ENCODE assay signal across 2 cellular contexts in genomic region chr3:10666621-10667020, GRCh38.
TF ChIP-seq lines count a peak whose summit lies in the region.

No MANE protein-coding gene starts in this region.

TF ChIP-seq in SK-N-SH, 30 proteins besides CTCF, POLR2A, EP300 and RAD21 (continued from another document):
- TF ChIP-seq USF2 (IDR thresholded peaks at IDR 0.05; ENCODE audit: borderline replicate concordance, low read depth, low read length) (no peak), TAF1 (IDR thresholded peaks at IDR 0.05; ENCODE audit: borderline replicate concordance, low read depth, low read length) (no peak), PBX3 (IDR thresholded peaks at IDR 0.05) (no peak), NFIC (IDR thresholded peaks at IDR 0.05; ENCODE audit: borderline replicate concordance) (no peak), REST (IDR thresholded peaks at IDR 0.05; ENCODE audit: low read depth, low read length) (no peak), NRF1 (IDR thresholded peaks at IDR 0.05; ENCODE audit: low read depth, low read length) (no peak), TEAD4 (IDR thresholded peaks at IDR 0.05; ENCODE audit: borderline replicate concordance, insufficient read depth) (no peak), CHD2 (IDR thresholded peaks at IDR 0.05; ENCODE audit: low read length, partially characterized antibody) (no peak), TCF12 (IDR thresholded peaks at IDR 0.05) (no peak), YY1 (IDR thresholded peaks at IDR 0.05; ENCODE audit: low read depth) (no peak), FOSL2 (IDR thresholded peaks at IDR 0.05; ENCODE audit: borderline replicate concordance, low read depth) (no peak), GABPA (IDR thresholded peaks at IDR 0.05; ENCODE audit: low read depth) (no peak), MEF2A (IDR thresholded peaks at IDR 0.05; ENCODE audit: borderline replicate concordance, low read depth) (no peak), USF1 (IDR thresholded peaks at IDR 0.05; ENCODE audit: borderline replicate concordance, low read depth) (no peak), IRF3 (IDR thresholded peaks at IDR 0.05; ENCODE audit: low read depth, low read length) (no peak), EZH2phosphoT487 (IDR thresholded peaks at IDR 0.05; ENCODE audit: borderline replicate concordance, low read depth) (no peak), GATA2 (CRISPR knock-in tag; IDR thresholded peaks at IDR 0.05) (no peak)

TF ChIP-seq in SK-N-SH treated with all-trans-retinoic acid at 6 μM for 48 hours, 23 proteins besides CTCF, POLR2A, EP300 and RAD21 (continued from another document):
- TF ChIP-seq BACH2 (CRISPR knock-in tag; IDR thresholded peaks at IDR 0.05; ENCODE audit: borderline replicate concordance) (no peak), GLIS3 (CRISPR knock-in tag; IDR thresholded peaks at IDR 0.05) (no peak)
